In the genomic region with DNA sequence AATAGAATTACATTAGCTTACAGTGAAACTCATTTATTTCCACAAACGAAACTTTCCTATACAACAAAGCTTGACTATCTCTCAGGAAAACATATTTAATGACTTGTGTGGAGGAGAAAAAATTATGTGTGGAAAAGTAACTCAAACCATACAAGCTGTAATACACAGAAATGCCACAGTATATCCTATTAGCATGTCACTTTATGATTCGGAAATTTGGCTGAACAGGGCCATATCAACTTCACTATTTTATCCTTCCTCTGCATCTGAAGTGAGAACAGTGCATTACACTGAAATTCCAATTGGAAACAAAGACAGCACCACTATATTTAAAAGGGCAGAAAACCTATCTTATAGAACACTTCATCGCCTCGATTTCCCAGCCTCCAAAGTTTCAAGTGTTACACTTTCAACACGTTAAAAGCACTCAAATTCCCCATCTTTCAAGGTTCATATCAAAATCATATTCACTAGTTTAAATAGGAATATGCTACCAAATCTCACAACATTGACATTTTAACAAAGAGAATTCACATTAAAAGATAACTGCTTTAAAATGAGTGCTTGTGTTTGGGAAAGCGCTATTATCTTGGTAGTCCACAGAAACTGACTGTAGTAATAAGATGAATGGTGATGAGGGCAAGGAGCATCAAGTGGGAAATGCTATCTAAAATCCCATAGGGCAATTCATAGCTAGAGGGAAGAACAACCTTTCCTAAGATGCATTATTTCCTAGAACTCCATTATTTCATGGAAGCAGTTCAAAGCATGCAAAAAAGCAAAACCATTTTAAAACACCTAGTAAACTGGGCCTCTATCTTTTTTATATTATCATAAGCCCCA, we compare ENCODE assay signal across 8 cellular contexts. TPM values are rescaled to one million over a fixed set of nuclear protein-coding genes. Genes with fewer than 3 reads are reported as not detected.
A peak's percentile ranks its signal among the peaks of the same experiment; 100 is the strongest.
DNase-seq lines count a peak whose midpoint lies in the region; ATAC-seq, FAIRE-seq and TF ChIP-seq lines count a peak whose summit lies in the region.

No MANE protein-coding gene starts in this region.

- DNase-seq in activated T-helper 2 cell treated with anti-CD3 and anti-CD28 coated beads, Interferon-gamma antibody, Interleukin-2, Interleukin-4, amounts not matched to agents 10 μg/mL and 5 μg/mL and 100 μg/mL, durations not matched to agents 14 hours and 24 hours and 36 hours (ENCODE audit: low spot score): no peak
- DNase-seq in keratinocyte (ENCODE audit: low read depth, low spot score) (no peak), suprapubic skin (ENCODE audit: low spot score in 2 of 2) (no peak), D341Med (ENCODE audit: low spot score) (no peak), COLO829 (ENCODE audit: low spot score) (no peak)

- TF ChIP-seq POLR2A in suprapubic skin (IDR thresholded peaks at IDR 0.05): no peak

- H3K4me2 ChIP-seq in BLaER1 treated with 17β-estradiol and CSF1 and Interleukin-3, amounts not matched to agents 10 nM and 100 nM: peak overlapping the region; percentile 73 to 95 (median 87)
- H3K4me2 ChIP-seq in keratinocyte (ENCODE audit: control insufficient read depth, extremely low read depth, insufficient read depth, low read depth, low read length): peak overlapping the region; percentile 89

- H3K4me3 ChIP-seq in BLaER1 treated with 17β-estradiol and CSF1 and Interleukin-3, amounts not matched to agents 10 nM and 100 nM: peak overlapping the region; percentile 78 to 96 (median 92)
- H3K4me3 ChIP-seq in HUES48 (ENCODE audit: low read depth, low read length) (peak overlapping the region; percentile 95), keratinocyte (ENCODE audit: control insufficient read depth in 2 of 3, extremely low read depth in 1 of 3, insufficient read depth in 2 of 3, low read depth in 1 of 3, low read length in 3 of 3) (peak overlapping the region; percentile 70 to 79 (median 73)), suprapubic skin (peak overlapping the region; percentile 85)

- 48% methylated on average over 6 of the region's 6 CpGs for WGBS in suprapubic skin

- no peaks in the 10 kb centered on the region for H3K9me3 Mint-ChIP-seq in activated T-helper 2 cell treated with anti-CD3 and anti-CD28 coated beads, Interferon-gamma antibody, Interleukin-2, Interleukin-4, amounts not matched to agents 10 μg/mL and 5 μg/mL and 100 μg/mL, durations not matched to agents 14 hours and 24 hours and 36 hours

- no peak for ATAC-seq in GM21723 (IDR thresholded peaks at IDR 0.05; ENCODE audit: unreplicated experiment)

- peaks cover 8% of the 10 kb centered on the region for H3K36me3 Mint-ChIP-seq in activated T-helper 2 cell treated with anti-CD3 and anti-CD28 coated beads, Interferon-gamma antibody, Interleukin-2, Interleukin-4, amounts not matched to agents 10 μg/mL and 5 μg/mL and 100 μg/mL, durations not matched to agents 14 hours and 24 hours and 36 hours (ENCODE audit: low read depth)

- H3K27me3 ChIP-seq in BLaER1 treated with 17β-estradiol and CSF1 and Interleukin-3, amounts not matched to agents 10 nM and 100 nM: no peaks in the 10 kb centered on the region
- peaks cover 61% of the 10 kb centered on the region for H3K27me3 ChIP-seq in HUES48 (ENCODE audit: control insufficient read depth, insufficient read depth, low read length)
- no peaks in the 10 kb centered on the region for H3K27me3 ChIP-seq in keratinocyte (ENCODE audit: control insufficient read depth, extremely low read depth, insufficient read depth, low read length)
- H3K27me3 ChIP-seq in suprapubic skin: no peaks in the 10 kb centered on the region

- H3K4me3 Mint-ChIP-seq in activated T-helper 2 cell treated with anti-CD3 and anti-CD28 coated beads, Interferon-gamma antibody, Interleukin-2, Interleukin-4, amounts not matched to agents 10 μg/mL and 5 μg/mL and 100 μg/mL, durations not matched to agents 14 hours and 24 hours and 36 hours (ENCODE audit: low read depth): peak overlapping the region; percentile 93

- peak overlapping the region; percentile 10 for H2AFZ ChIP-seq in keratinocyte (ENCODE audit: control insufficient read depth, low read length)

- H3K9me3 ChIP-seq in BLaER1 treated with 17β-estradiol and CSF1 and Interleukin-3, amounts not matched to agents 10 nM and 100 nM (replicated peaks in 1 of 11): peaks cover 0 to 1% (median 0%) of the 10 kb centered on the region in 11 experiments; a peak in 1 of 22 replicates
- 0 out of 2 replicates have a peak, but pooled peaks cover 2% of the 10 kb centered on the region for H3K9me3 ChIP-seq in HUES48 (ENCODE audit: control insufficient read depth, insufficient read depth, low read length)
- H3K9me3 ChIP-seq in keratinocyte (ENCODE audit: control insufficient read depth, low read depth, low read length): no peaks in the 10 kb centered on the region
- no peaks in the 10 kb centered on the region for H3K9me3 ChIP-seq in suprapubic skin

- H3K36me3 ChIP-seq in BLaER1 treated with 17β-estradiol and CSF1 and Interleukin-3, amounts not matched to agents 10 nM and 100 nM: peaks cover 0 to 4% (median 2%) of the 10 kb centered on the region in 11 experiments; a peak in 7 of 22 replicates
- H3K36me3 ChIP-seq in HUES48 (ENCODE audit: control insufficient read depth, insufficient read depth, low read length) (no peaks in the 10 kb centered on the region), keratinocyte (ENCODE audit: control insufficient read depth in 2 of 2, extremely low read depth in 1 of 2, insufficient read depth in 2 of 2, low read length in 2 of 2) (no peaks in the 10 kb centered on the region), suprapubic skin (no peaks in the 10 kb centered on the region)

- peak; percentile 36 for FAIRE-seq in keratinocyte (lab: Jason Lieb, UNC)

- TF ChIP-seq EP300 in suprapubic skin (IDR thresholded peaks at IDR 0.05): no peak

- H3K9ac ChIP-seq in BLaER1 treated with 17β-estradiol and CSF1 and Interleukin-3, amounts not matched to agents 10 nM and 100 nM: peak overlapping the region; percentile 89 to 98 (median 96)
- no peak overlapping the region for H3K9ac ChIP-seq in HUES48 (ENCODE audit: low read depth, low read length)
- peak overlapping the region; percentile 93 for H3K9ac ChIP-seq in keratinocyte (ENCODE audit: control insufficient read depth, extremely low read depth, insufficient read depth, low read length)

- H3K27ac Mint-ChIP-seq in activated T-helper 2 cell treated with anti-CD3 and anti-CD28 coated beads, Interferon-gamma antibody, Interleukin-2, Interleukin-4, amounts not matched to agents 10 μg/mL and 5 μg/mL and 100 μg/mL, durations not matched to agents 14 hours and 24 hours and 36 hours: peak overlapping the region; percentile 18

- TF ChIP-seq CTCF in keratinocyte (optimal IDR thresholded peaks at IDR 0.05 in 1 of 3, IDR thresholded peaks at IDR 0.05 in 1 of 3, conservative IDR thresholded peaks at IDR 0.05 in 1 of 3; ENCODE audit: extremely low read depth in 1 of 3, insufficient read depth in 2 of 3, low read length in 3 of 3): no peak
- no peak for TF ChIP-seq CTCF in suprapubic skin (IDR thresholded peaks at IDR 0.05)

- H3K9me1 ChIP-seq in keratinocyte (ENCODE audit: control insufficient read depth, extremely low read depth, insufficient read depth, low read length): no peaks in the 10 kb centered on the region

- peaks cover 55% of the 10 kb centered on the region for H3K79me2 ChIP-seq in keratinocyte (ENCODE audit: control insufficient read depth, insufficient read depth, low read length)

- intact Hi-C loops in activated T-helper 2 cell treated with anti-CD3 and anti-CD28 coated beads, Interferon-gamma antibody, Interleukin-2, Interleukin-4, amounts not matched to agents 10 μg/mL and 5 μg/mL and 100 μg/mL, durations not matched to agents 14 hours and 24 hours and 36 hours (cut with micrococcal nuclease): loop anchor here (5.0 to 10.0 kb wide), 6 partner anchors 161 to 664 kb away; a partner anchor contains a TSS

- dilution Hi-C loops in keratinocyte (cut with MboI; ENCODE audit: extremely low pct_ligation_motif_present, low sequenced_read_pairs): no loop called here

- peak overlapping the region in 10 of 11 experiments; percentile 93 to 98 (median 97); a peak in 21 of 22 replicates for H3K27ac ChIP-seq in BLaER1 treated with 17β-estradiol and CSF1 and Interleukin-3, amounts not matched to agents 10 nM and 100 nM
- H3K27ac ChIP-seq in HUES48 (ENCODE audit: low read depth, low read length) (no peak overlapping the region), keratinocyte (ENCODE audit: control insufficient read depth, insufficient read depth, low read length) (peak overlapping the region; percentile 96), suprapubic skin (peak overlapping the region; percentile 99)

- H4K20me1 ChIP-seq in BLaER1 treated with 17β-estradiol and CSF1 and Interleukin-3, amounts not matched to agents 10 nM and 100 nM: peaks cover 8 to 50% (median 32%) of the 10 kb centered on the region in 11 experiments; a peak in 17 of 22 replicates
- no peaks in the 10 kb centered on the region for H4K20me1 ChIP-seq in keratinocyte (ENCODE audit: control insufficient read depth, extremely low read depth, insufficient read depth, low read length)

- H3K4me1 Mint-ChIP-seq in activated T-helper 2 cell treated with anti-CD3 and anti-CD28 coated beads, Interferon-gamma antibody, Interleukin-2, Interleukin-4, amounts not matched to agents 10 μg/mL and 5 μg/mL and 100 μg/mL, durations not matched to agents 14 hours and 24 hours and 36 hours (ENCODE audit: low read depth): peaks cover 43% of the 10 kb centered on the region

- no peaks in the 10 kb centered on the region for H3K27me3 Mint-ChIP-seq in activated T-helper 2 cell treated with anti-CD3 and anti-CD28 coated beads, Interferon-gamma antibody, Interleukin-2, Interleukin-4, amounts not matched to agents 10 μg/mL and 5 μg/mL and 100 μg/mL, durations not matched to agents 14 hours and 24 hours and 36 hours (ENCODE audit: low read depth)

- H3K4me1 ChIP-seq in BLaER1 treated with 17β-estradiol and CSF1 and Interleukin-3, amounts not matched to agents 10 nM and 100 nM: peaks cover 36 to 65% (median 57%) of the 10 kb centered on the region in 10 experiments
- H3K4me1 ChIP-seq in HUES48 (ENCODE audit: control insufficient read depth, insufficient read depth, low read length) (peaks cover 38% of the 10 kb centered on the region), keratinocyte (ENCODE audit: control insufficient read depth, extremely low read depth, insufficient read depth, low read length) (peaks cover 30% of the 10 kb centered on the region), suprapubic skin (peaks cover 44% of the 10 kb centered on the region)

RNA-seq across cellular contexts. Expression of a gene that starts 1.8 kb away (rescaled TPM):
- 19.4 and 23.8 TPM in 2 replicates for total RNA-seq in activated T-helper 2 cell treated with anti-CD3 and anti-CD28 coated beads, Interferon-gamma antibody, Interleukin-2, Interleukin-4, amounts not matched to agents 10 μg/mL and 5 μg/mL and 100 μg/mL, durations not matched to agents 14 hours and 24 hours and 36 hours
- 6.0 to 9.5 TPM (median 6.5 TPM) in 3 replicates for polyA plus RNA-seq in keratinocyte
- polyA plus RNA-seq in keratinocyte (2011; ENCODE audit: low read depth): 3.0 TPM
- polyA plus RNA-seq in keratinocyte (2011; cell fraction: cytosol; rRNA removed): 3.3 and 6.8 TPM in 2 replicates
- polyA plus RNA-seq in keratinocyte (2011; cell fraction: nucleus; rRNA removed): 11.6 and 12.4 TPM in 2 replicates
- 4.6 and 4.7 TPM in 2 replicates for polyA plus RNA-seq in keratinocyte (2012; ENCODE audit: low replicate concordance)
- polyA minus RNA-seq in keratinocyte: 8.0 to 22.5 TPM (median 9.4 TPM) in 3 replicates
- polyA minus RNA-seq in keratinocyte (2011; cell fraction: cytosol; rRNA and poly(A)+ RNA removed): 7.7 TPM
- 13.6 and 30.9 TPM in 2 replicates for polyA minus RNA-seq in keratinocyte (2011; cell fraction: nucleus; rRNA and poly(A)+ RNA removed)
- 10 to 100 TPM; 15.7 to 47.5 (median 21.5) TPM for total RNA-seq in suprapubic skin
